28 cellular contexts compared by ENCODE assay signal in genomic region chr2:128821010-128821409, GRCh38.
"Had no signal": no experiment of that assay in that cellular context is flagged by ENCODE, and none has a peak within 500 bp of the region (broad histone marks: within the 10 kb centered on the region; RNA-seq: fewer than 3 reads in every experiment).

No MANE protein-coding gene starts in this region.

- H3K36me3 ChIP-seq: ovary, right lobe of liver, sigmoid colon, stomach, thoracic aorta, thyroid gland, tibial nerve, upper lobe of left lung, vagina had no signal

- H3K27ac ChIP-seq: ovary, parathyroid adenoma, psoas muscle, right lobe of liver, sigmoid colon, stomach, thoracic aorta, thyroid gland, tibial nerve, upper lobe of left lung, vagina had no signal

- H3K36me3 Mint-ChIP-seq: naive thymus-derived CD8-positive, alpha-beta T cell; natural killer cell treated with Interleukin-12 subunit alpha and Interleukin-12 subunit beta and Interleukin-15 and Interleukin-18, amount 100 ng/mL, for 72 hours; stimulated activated effector memory CD8-positive, alpha-beta T cell treated with anti-CD3 and anti-CD28 coated beads, Interleukin-12 subunit alpha, Interleukin-12 subunit beta, amount 100 ng/mL, for 72 hours; stimulated activated naive B cell treated with anti-CD40 and anti-IgM and Interleukin-4, amounts not matched to agents 10 μg/mL and 1 μg/mL and 100 μg/mL, for 72 hours had no signal

- H3K9me3 ChIP-seq: ovary, psoas muscle, right lobe of liver, sigmoid colon, thoracic aorta, thyroid gland, tibial nerve, upper lobe of left lung, vagina had no signal

- DNase-seq: naive thymus-derived CD8-positive, alpha-beta T cell; nephron progenitor cell; ovary; posterior cingulate gyrus; psoas muscle; right cardiac atrium; right lobe of liver; sigmoid colon; small intestine; stimulated activated CD4-positive, alpha-beta T cell treated with anti-CD3 and anti-CD28 coated beads, Interleukin-15, amount 100 ng/mL, for 24 hours; stimulated activated CD4-positive, alpha-beta T cell treated with anti-CD3 and anti-CD28 coated beads, Interleukin-2, amount 100 ng/mL, for 24 hours; stimulated activated CD4-positive, alpha-beta T cell treated with anti-CD3 and anti-CD28 coated beads, Interleukin-2, amount 100 ng/mL, for 48 hours; stimulated activated CD4-positive, alpha-beta T cell treated with anti-CD3 and anti-CD28 coated beads, Interleukin-4, amount 100 ng/mL, for 24 hours; stimulated activated naive B cell treated with anti-CD40 and anti-IgM and Interleukin-4, amounts not matched to agents 10 μg/mL and 1 μg/mL and 100 μg/mL, for 72 hours; stimulated activated naive CD4-positive, alpha-beta T cell treated with Interleukin-2 at 50 U/mL for 16 hours; stomach; thyroid gland; trophoblast cell; upper lobe of left lung had no signal

- H3K9ac ChIP-seq: parathyroid adenoma had no signal

- H3K27ac Mint-ChIP-seq: naive thymus-derived CD8-positive, alpha-beta T cell; natural killer cell treated with Interleukin-12 subunit alpha and Interleukin-12 subunit beta and Interleukin-15 and Interleukin-18, amount 100 ng/mL, for 72 hours; nephron progenitor cell; progenitor cell of endocrine pancreas; stimulated activated effector memory CD8-positive, alpha-beta T cell treated with anti-CD3 and anti-CD28 coated beads, Interleukin-12 subunit alpha, Interleukin-12 subunit beta, amount 100 ng/mL, for 72 hours; stimulated activated naive B cell treated with anti-CD40 and anti-IgM and Interleukin-4, amounts not matched to agents 10 μg/mL and 1 μg/mL and 100 μg/mL, for 72 hours; stimulated activated naive CD8-positive, alpha-beta T cell treated with anti-CD3 and anti-CD28 coated beads, Interleukin-15, Interleukin-2, amounts not matched to agents 100 ng/mL and 50 ng/mL, for 24 hours had no signal

- H3K4me1 ChIP-seq: parathyroid adenoma, psoas muscle, right lobe of liver, sigmoid colon, stomach, thyroid gland, tibial nerve, upper lobe of left lung, vagina had no signal

- H3K4me1 Mint-ChIP-seq: naive thymus-derived CD8-positive, alpha-beta T cell; stimulated activated effector memory CD8-positive, alpha-beta T cell treated with anti-CD3 and anti-CD28 coated beads, Interleukin-12 subunit alpha, Interleukin-12 subunit beta, amount 100 ng/mL, for 72 hours; stimulated activated naive B cell treated with anti-CD40 and anti-IgM and Interleukin-4, amounts not matched to agents 10 μg/mL and 1 μg/mL and 100 μg/mL, for 72 hours had no signal

- H3K4me3 ChIP-seq: ovary, psoas muscle, right lobe of liver, sigmoid colon, stomach, thoracic aorta, thyroid gland, tibial nerve, upper lobe of left lung, vagina had no signal

- H3K9me3 Mint-ChIP-seq: natural killer cell treated with Interleukin-12 subunit alpha and Interleukin-12 subunit beta and Interleukin-15 and Interleukin-18, amount 100 ng/mL, for 72 hours; stimulated activated effector memory CD8-positive, alpha-beta T cell treated with anti-CD3 and anti-CD28 coated beads, Interleukin-12 subunit alpha, Interleukin-12 subunit beta, amount 100 ng/mL, for 72 hours had no signal

- H3K4me3 Mint-ChIP-seq: naive thymus-derived CD8-positive, alpha-beta T cell; natural killer cell treated with Interleukin-12 subunit alpha and Interleukin-12 subunit beta and Interleukin-15 and Interleukin-18, amount 100 ng/mL, for 72 hours; nephron progenitor cell; neural crest cell; stimulated activated effector memory CD8-positive, alpha-beta T cell treated with anti-CD3 and anti-CD28 coated beads, Interleukin-12 subunit alpha, Interleukin-12 subunit beta, amount 100 ng/mL, for 72 hours; stimulated activated naive B cell treated with anti-CD40 and anti-IgM and Interleukin-4, amounts not matched to agents 10 μg/mL and 1 μg/mL and 100 μg/mL, for 72 hours; stimulated activated naive CD8-positive, alpha-beta T cell treated with anti-CD3 and anti-CD28 coated beads, Interleukin-15, Interleukin-2, amounts not matched to agents 100 ng/mL and 50 ng/mL, for 24 hours had no signal

- ATAC-seq: naive thymus-derived CD8-positive, alpha-beta T cell; natural killer cell treated with Interleukin-12 subunit alpha and Interleukin-12 subunit beta and Interleukin-15 and Interleukin-18, amount 100 ng/mL, for 72 hours; right cardiac atrium; right lobe of liver; stimulated activated effector memory CD8-positive, alpha-beta T cell treated with anti-CD3 and anti-CD28 coated beads, Interleukin-12 subunit alpha, Interleukin-12 subunit beta, amount 100 ng/mL, for 72 hours; stimulated activated naive B cell treated with anti-CD40 and anti-IgM and Interleukin-4, amounts not matched to agents 10 μg/mL and 1 μg/mL and 100 μg/mL, for 72 hours had no signal

- H3K27me3 Mint-ChIP-seq: natural killer cell treated with Interleukin-12 subunit alpha and Interleukin-12 subunit beta and Interleukin-15 and Interleukin-18, amount 100 ng/mL, for 72 hours had no signal

- H2AFZ ChIP-seq: parathyroid adenoma had no signal

- H3K27me3 ChIP-seq: ovary, right lobe of liver, thyroid gland, tibial nerve, upper lobe of left lung, vagina had no signal
